In genomic region chr11:20080032-20080685, GRCh38 we compare ENCODE assay signal across 17 cellular contexts.
DNase-seq lines count a peak whose midpoint lies in the region; ATAC-seq and TF ChIP-seq lines count a peak whose summit lies in the region.
"Had no signal": no experiment of that assay in that cellular context is flagged by ENCODE, and none has a peak within 500 bp of the region (broad histone marks: within the 10 kb centered on the region; RNA-seq: fewer than 3 reads in every experiment).

No MANE protein-coding gene starts in this region.

- no peaks in the 10 kb centered on the region for H3K9me3 Mint-ChIP-seq in WTC11
- H3K9me3 Mint-ChIP-seq: activated CD4-positive, alpha-beta memory T cell treated with anti-CD3 and anti-CD28 coated beads for 36 hours; activated naive CD8-positive, alpha-beta T cell treated with anti-CD3 and anti-CD28 coated beads, Interleukin-2, amount 50 U/mL, for 24 hours had no signal

- H3K36me3 Mint-ChIP-seq in WTC11, result peaks cover 70% of the 10 kb centered on the region
- H3K36me3 Mint-ChIP-seq: activated CD4-positive, alpha-beta memory T cell treated with anti-CD3 and anti-CD28 coated beads for 36 hours had no signal

- H3K4me3 Mint-ChIP-seq in WTC11, result no peak overlapping the region
- H3K4me3 Mint-ChIP-seq: activated CD4-positive, alpha-beta memory T cell treated with anti-CD3 and anti-CD28 coated beads for 36 hours; activated naive CD8-positive, alpha-beta T cell treated with anti-CD3 and anti-CD28 coated beads, Interleukin-2, amount 50 U/mL, for 24 hours; activated T-cell treated with anti-CD3 and anti-CD28 coated beads, Interleukin-2, amount 50 U/mL, for 72 hours had no signal

- no peaks in the 10 kb centered on the region for H3K27me3 Mint-ChIP-seq in WTC11 (ENCODE audit: low read depth)
- H3K27me3 Mint-ChIP-seq: activated CD4-positive, alpha-beta memory T cell treated with anti-CD3 and anti-CD28 coated beads for 36 hours had no signal

- H3K4me1 Mint-ChIP-seq in WTC11, result peaks cover 8% of the 10 kb centered on the region

- CTCF ChIA-PET in WTC11 (lab: Charles Lee), result no interaction called here

- H3K27ac Mint-ChIP-seq in WTC11, result no peak overlapping the region
- H3K27ac Mint-ChIP-seq: activated CD4-positive, alpha-beta memory T cell treated with anti-CD3 and anti-CD28 coated beads for 36 hours; activated naive CD8-positive, alpha-beta T cell treated with anti-CD3 and anti-CD28 coated beads, Interleukin-2, amount 50 U/mL, for 24 hours; activated T-cell treated with anti-CD3 and anti-CD28 coated beads, Interleukin-2, amount 50 U/mL, for 72 hours had no signal

- TF ChIP-seq CTCF in WTC11 (IDR thresholded peaks at IDR 0.05), result no peak

- peak; percentile 94 for ATAC-seq in GM18867 (IDR thresholded peaks at IDR 0.05; ENCODE audit: unreplicated experiment)
- peak; percentile 55 for ATAC-seq in GM21737 (IDR thresholded peaks at IDR 0.05; ENCODE audit: unreplicated experiment)
- peak; percentile 92 for ATAC-seq in HG03457 (IDR thresholded peaks at IDR 0.05; ENCODE audit: unreplicated experiment)
- no peak for ATAC-seq in WTC11
- ATAC-seq: activated naive CD8-positive, alpha-beta T cell treated with anti-CD3 and anti-CD28 coated beads, Interleukin-2, amount 50 U/mL, for 24 hours; activated T-cell treated with anti-CD3 and anti-CD28 coated beads, Interleukin-2, amount 50 U/mL, for 72 hours; left ventricle myocardium superior had no signal

- DNase-seq in germinal center (ENCODE audit: low spot score) (peak; percentile 32), NCI-H2081 treated with DMSO at 0.1 percent for 48 hours (lab: John Stamatoyannopoulos, UW) (no peak), WTC11 (ENCODE audit: low spot score) (no peak), epidermal melanocyte (ENCODE audit: insufficient read length, low spot score) (no peak)
- no peak for DNase-seq in activated CD4-positive, alpha-beta T cell treated with anti-CD3 and anti-CD28 coated beads, Interleukin-2, amount 50 U/mL, for 4 hours
- DNase-seq: activated CD4-positive, alpha-beta memory T cell treated with anti-CD3 and anti-CD28 coated beads for 36 hours; activated naive CD8-positive, alpha-beta T cell treated with anti-CD3 and anti-CD28 coated beads, Interleukin-2, amount 50 U/mL, for 24 hours; activated T-cell treated with anti-CD3 and anti-CD28 coated beads, Interleukin-2, amount 50 U/mL, for 72 hours; effector CD4-positive, alpha-beta T cell; left ventricle myocardium superior; NCI-H1092; NCI-H2171 treated with DMSO at 0.1 percent for 48 hours; SHP77; T1000 had no signal

- POLR2A ChIA-PET in WTC11 (lab: Charles Lee), result no interaction called here

TF ChIP-seq in WTC11, 78 proteins besides CTCF, POLR2A, EP300 and RAD21:
- no peak for TF ChIP-seq NR1H2 (CRISPR knock-in tag; IDR thresholded peaks at IDR 0.05)
- TF ChIP-seq ELF4 (CRISPR knock-in tag; IDR thresholded peaks at IDR 0.05; ENCODE audit: low read depth), result no peak
- TF ChIP-seq, protein P1, sequence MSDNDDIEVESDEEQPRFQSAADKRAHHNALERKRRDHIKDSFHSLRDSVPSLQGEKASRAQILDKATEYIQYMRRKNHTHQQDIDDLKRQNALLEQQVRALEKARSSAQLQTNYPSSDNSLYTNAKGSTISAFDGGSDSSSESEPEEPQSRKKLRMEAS (CRISPR knock-in tag; IDR thresholded peaks at IDR 0.05), result no peak
- TF ChIP-seq AR (CRISPR knock-in tag; IDR thresholded peaks at IDR 0.05), result no peak
- TF ChIP-seq FOXJ3 (CRISPR knock-in tag; IDR thresholded peaks at IDR 0.05; ENCODE audit: borderline replicate concordance), result no peak
- TF ChIP-seq E2F1 (CRISPR knock-in tag; IDR thresholded peaks at IDR 0.05), result no peak
- no peak for TF ChIP-seq NR3C1 (CRISPR knock-in tag; conservative IDR thresholded peaks at IDR 0.05; ENCODE audit: low read depth)
- no peak for TF ChIP-seq CREB1 (CRISPR knock-in tag; IDR thresholded peaks at IDR 0.05)
- no peak for TF ChIP-seq AFF4 (CRISPR knock-in tag; IDR thresholded peaks at IDR 0.05; ENCODE audit: borderline replicate concordance)
- TF ChIP-seq JUN (CRISPR knock-in tag; IDR thresholded peaks at IDR 0.05), result no peak
- TF ChIP-seq ZNF416 (CRISPR knock-in tag; IDR thresholded peaks at IDR 0.05), result no peak
- TF ChIP-seq SMAD3 (CRISPR knock-in tag; IDR thresholded peaks at IDR 0.05; ENCODE audit: borderline replicate concordance), result no peak
